ENCODE assay signal across 21 cellular contexts in the genomic region with DNA sequence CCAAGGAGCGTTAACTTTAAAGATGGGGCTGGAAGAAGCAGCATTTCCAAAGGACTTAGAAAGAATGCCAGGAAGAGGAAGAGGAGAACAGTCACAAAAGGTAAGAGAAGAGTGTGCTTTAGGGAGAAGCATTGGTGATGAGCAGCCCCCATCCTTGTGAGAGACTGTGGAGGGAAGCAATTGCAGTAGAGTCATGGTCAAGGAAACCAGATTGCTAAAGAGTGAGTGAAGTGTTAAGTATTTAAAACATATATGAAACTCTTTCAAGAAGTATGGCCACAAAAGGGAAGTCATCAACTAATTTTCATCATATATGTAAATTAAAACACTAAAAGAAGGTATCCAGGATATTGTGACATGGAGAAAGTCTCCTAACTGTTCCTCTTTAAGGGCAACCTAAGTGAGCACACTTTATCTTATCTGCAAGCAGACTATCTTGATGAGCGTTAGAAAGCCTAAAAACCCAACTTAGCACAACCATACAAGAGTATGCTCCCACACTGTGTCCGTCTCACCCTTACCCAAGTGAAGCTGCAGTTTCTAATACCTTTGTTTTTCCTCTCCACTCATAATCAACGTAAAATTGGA.
"Had no signal": no experiment of that assay in that cellular context is flagged by ENCODE, and none has a peak within 500 bp of the region (broad histone marks: within the 10 kb centered on the region; RNA-seq: fewer than 3 reads in every experiment).

No MANE protein-coding gene starts in this region.

- DNase-seq: activated B cell treated with CpG ODN at 0.5 μM for 24 hours; activated CD4-positive, alpha-beta memory T cell treated with anti-CD3 and anti-CD28 coated beads, Interleukin-2, amount 10 ng/mL, durations not matched to agents 7 days and 5 days; activated CD4-positive, alpha-beta T cell treated with anti-CD3 and anti-CD28 coated beads for 48 hours; activated naive CD4-positive, alpha-beta T cell; activated naive CD8-positive, alpha-beta T cell treated with anti-CD3 and anti-CD28 coated beads, Interleukin-2, amount 10 ng/mL, durations not matched to agents 7 days and 5 days; activated T-cell treated with anti-CD3 and anti-CD28 coated beads, Interleukin-2, amount 50 U/mL, for 1 hour; amygdala; dermis blood vessel endothelial cell; effector memory CD4-positive, alpha-beta T cell; esophagus squamous epithelium; immature natural killer cell; kidney glomerular epithelial cell; left ventricle myocardium inferior; mammary epithelial cell; right cardiac atrium; uterus had no signal

- H3K4me1 Mint-ChIP-seq: activated B cell treated with CpG ODN at 0.5 μM for 24 hours; activated CD4-positive, alpha-beta memory T cell treated with anti-CD3 and anti-CD28 coated beads, Interleukin-2, amount 10 ng/mL, durations not matched to agents 7 days and 5 days; activated naive CD8-positive, alpha-beta T cell treated with anti-CD3 and anti-CD28 coated beads, Interleukin-2, amount 10 ng/mL, durations not matched to agents 7 days and 5 days; activated T-helper 17 cell treated with anti-CD3 and anti-CD28 coated beads, Interleukin-2, amount 50 U/mL, for 72 hours; immature natural killer cell had no signal

- H3K9me3 Mint-ChIP-seq: activated B cell treated with CpG ODN at 0.5 μM for 24 hours; activated CD4-positive, alpha-beta memory T cell treated with anti-CD3 and anti-CD28 coated beads, Interleukin-2, amount 10 ng/mL, durations not matched to agents 7 days and 5 days; activated naive CD8-positive, alpha-beta T cell treated with anti-CD3 and anti-CD28 coated beads, Interleukin-2, amount 10 ng/mL, durations not matched to agents 7 days and 5 days had no signal

- H3K9me3 ChIP-seq: esophagus squamous epithelium, left ventricle myocardium inferior, prostate gland, tibial nerve, uterus had no signal

- H3K27me3 ChIP-seq: esophagus squamous epithelium, tibial nerve, uterus had no signal

- H3K36me3 Mint-ChIP-seq: activated naive CD8-positive, alpha-beta T cell treated with anti-CD3 and anti-CD28 coated beads, Interleukin-2, amount 10 ng/mL, durations not matched to agents 7 days and 5 days; immature natural killer cell had no signal

- H3K27ac ChIP-seq: esophagus squamous epithelium, left ventricle myocardium inferior, prostate gland, tibial nerve, uterus had no signal

- H3K4me3 Mint-ChIP-seq: activated B cell treated with CpG ODN at 0.5 μM for 24 hours; activated CD4-positive, alpha-beta memory T cell treated with anti-CD3 and anti-CD28 coated beads, Interleukin-2, amount 10 ng/mL, durations not matched to agents 7 days and 5 days; activated naive CD8-positive, alpha-beta T cell treated with anti-CD3 and anti-CD28 coated beads, Interleukin-2, amount 10 ng/mL, durations not matched to agents 7 days and 5 days; activated T-helper 17 cell treated with anti-CD3 and anti-CD28 coated beads, Interleukin-2, amount 50 U/mL, for 72 hours; immature natural killer cell; neural crest cell; stimulated activated naive CD8-positive, alpha-beta T cell treated with anti-CD3 and anti-CD28 coated beads, Interleukin-15, Interleukin-2, amounts not matched to agents 100 ng/mL and 50 ng/mL, for 24 hours had no signal

- H3K36me3 ChIP-seq: esophagus squamous epithelium, left ventricle myocardium inferior, prostate gland, tibial nerve, uterus had no signal

- H3K27me3 Mint-ChIP-seq: activated B cell treated with CpG ODN at 0.5 μM for 24 hours; activated CD4-positive, alpha-beta memory T cell treated with anti-CD3 and anti-CD28 coated beads, Interleukin-2, amount 10 ng/mL, durations not matched to agents 7 days and 5 days; activated naive CD8-positive, alpha-beta T cell treated with anti-CD3 and anti-CD28 coated beads, Interleukin-2, amount 10 ng/mL, durations not matched to agents 7 days and 5 days; activated T-helper 17 cell treated with anti-CD3 and anti-CD28 coated beads, Interleukin-2, amount 50 U/mL, for 72 hours; stimulated activated naive CD8-positive, alpha-beta T cell treated with anti-CD3 and anti-CD28 coated beads, Interleukin-15, Interleukin-2, amounts not matched to agents 100 ng/mL and 50 ng/mL, for 24 hours had no signal

- H3K4me1 ChIP-seq: esophagus squamous epithelium, left ventricle myocardium inferior, prostate gland, tibial nerve, uterus had no signal

- H3K4me3 ChIP-seq: esophagus squamous epithelium, left ventricle myocardium inferior, prostate gland, tibial nerve, uterus had no signal

- ATAC-seq: activated T-helper 17 cell treated with anti-CD3 and anti-CD28 coated beads, Interleukin-2, amount 50 U/mL, for 72 hours; right cardiac atrium had no signal

- H3K27ac Mint-ChIP-seq: activated B cell treated with CpG ODN at 0.5 μM for 24 hours; activated CD4-positive, alpha-beta memory T cell treated with anti-CD3 and anti-CD28 coated beads, Interleukin-2, amount 10 ng/mL, durations not matched to agents 7 days and 5 days; activated naive CD8-positive, alpha-beta T cell treated with anti-CD3 and anti-CD28 coated beads, Interleukin-2, amount 10 ng/mL, durations not matched to agents 7 days and 5 days; activated T-helper 17 cell treated with anti-CD3 and anti-CD28 coated beads, Interleukin-2, amount 50 U/mL, for 72 hours; immature natural killer cell; stimulated activated naive CD8-positive, alpha-beta T cell treated with anti-CD3 and anti-CD28 coated beads, Interleukin-15, Interleukin-2, amounts not matched to agents 100 ng/mL and 50 ng/mL, for 24 hours had no signal
